In genomic region chr20:38334016-38334415, GRCh38 we compare ENCODE assay signal across 39 cellular contexts. TPM values are rescaled to one million over a fixed set of nuclear protein-coding genes. Genes with fewer than 3 reads are reported as not detected.
"Had no signal": no experiment of that assay in that cellular context is flagged by ENCODE, and none has a peak within 500 bp of the region (broad histone marks: within the 10 kb centered on the region; RNA-seq: fewer than 3 reads in every experiment).

No MANE protein-coding gene starts in this region.

- H3K36me3 Mint-ChIP-seq: activated CD8-positive, alpha-beta memory T cell treated with anti-CD3 and anti-CD28 coated beads, Interleukin-2, amount 10 ng/mL, durations not matched to agents 7 days and 5 days; activated naive CD4-positive, alpha-beta T cell treated with anti-CD3 and anti-CD28 coated beads, Interleukin-2, amount 10 ng/mL, durations not matched to agents 7 days and 5 days; activated naive CD8-positive, alpha-beta T cell treated with anti-CD3 and anti-CD28 coated beads, Interleukin-2, amount 10 ng/mL, durations not matched to agents 7 days and 5 days; brain had no signal

- H3K27ac ChIP-seq: ascending aorta, cardiac muscle cell, WERI-Rb-1 had no signal

- H3K9me3 ChIP-seq: ascending aorta had no signal

- H3K27me3 ChIP-seq: ascending aorta, cardiac muscle cell had no signal

- H3K4me1 ChIP-seq: ascending aorta had no signal

- H3K36me3 ChIP-seq: ascending aorta, cardiac muscle cell, WERI-Rb-1 had no signal

- H3K27me3 Mint-ChIP-seq: brain had no signal

- H3K4me3 ChIP-seq: ascending aorta, cardiac muscle cell had no signal

- H3K9me3 Mint-ChIP-seq: activated naive CD4-positive, alpha-beta T cell treated with anti-CD3 and anti-CD28 coated beads, Interleukin-2, amount 50 U/mL, for 24 hours had no signal

- H3K27ac Mint-ChIP-seq: activated CD4-positive, alpha-beta memory T cell treated with anti-CD3 and anti-CD28 coated beads, Interleukin-2, amount 10 ng/mL, durations not matched to agents 7 days and 5 days; activated CD4-positive, alpha-beta T cell treated with anti-CD3 and anti-CD28 coated beads for 36 hours; activated CD4-positive, alpha-beta T cell treated with anti-CD3 and anti-CD28 coated beads, Interleukin-2, amount 10 ng/mL, durations not matched to agents 7 days and 5 days; activated CD8-positive, alpha-beta memory T cell treated with anti-CD3 and anti-CD28 coated beads, Interleukin-2, amount 10 ng/mL, durations not matched to agents 7 days and 5 days; activated CD8-positive, alpha-beta T cell treated with anti-CD3 and anti-CD28 coated beads, Interleukin-2, amount 10 ng/mL, durations not matched to agents 7 days and 5 days; activated naive CD4-positive, alpha-beta T cell treated with anti-CD3 and anti-CD28 coated beads, Interleukin-2, amount 10 ng/mL, durations not matched to agents 7 days and 5 days; activated naive CD4-positive, alpha-beta T cell treated with anti-CD3 and anti-CD28 coated beads, Interleukin-2, amount 50 U/mL, for 24 hours; activated naive CD8-positive, alpha-beta T cell; activated naive CD8-positive, alpha-beta T cell treated with anti-CD3 and anti-CD28 coated beads, Interleukin-2, amount 10 ng/mL, durations not matched to agents 7 days and 5 days; activated naive CD8-positive, alpha-beta T cell treated with anti-CD3 and anti-CD28 coated beads, Interleukin-2, amount 50 U/mL, for 24 hours; activated T-cell treated with anti-CD3 and anti-CD28 coated beads, Interleukin-2, amount 50 U/mL, for 24 hours; activated T-helper 2 cell treated with anti-CD3 and anti-CD28 coated beads, Interferon-gamma antibody, Interleukin-2, Interleukin-4, amounts not matched to agents 10 μg/mL and 5 μg/mL and 100 μg/mL, durations not matched to agents 14 hours and 24 hours and 36 hours; brain; T-helper 1 cell treated with Interleukin-12 subunit alpha and Interleukin-12 subunit beta and Interleukin-4 antibody, amounts not matched to agents 30 μg/mL and 1 μg/mL, for 36 hours; T-helper 2 cell treated with Interferon-gamma antibody and Interleukin-4, amounts not matched to agents 5 μg/mL and 100 μg/mL, for 36 hours; WTC11 had no signal

- H3K4me1 Mint-ChIP-seq: activated CD4-positive, alpha-beta memory T cell treated with anti-CD3 and anti-CD28 coated beads, Interleukin-2, amount 10 ng/mL, durations not matched to agents 7 days and 5 days; activated CD4-positive, alpha-beta T cell treated with anti-CD3 and anti-CD28 coated beads for 36 hours; activated CD4-positive, alpha-beta T cell treated with anti-CD3 and anti-CD28 coated beads, Interleukin-2, amount 10 ng/mL, durations not matched to agents 7 days and 5 days; activated CD8-positive, alpha-beta memory T cell treated with anti-CD3 and anti-CD28 coated beads, Interleukin-2, amount 10 ng/mL, durations not matched to agents 7 days and 5 days; activated naive CD4-positive, alpha-beta T cell treated with anti-CD3 and anti-CD28 coated beads, Interleukin-2, amount 10 ng/mL, durations not matched to agents 7 days and 5 days; activated naive CD4-positive, alpha-beta T cell treated with anti-CD3 and anti-CD28 coated beads, Interleukin-2, amount 50 U/mL, for 24 hours; activated naive CD8-positive, alpha-beta T cell treated with anti-CD3 and anti-CD28 coated beads, Interleukin-2, amount 10 ng/mL, durations not matched to agents 7 days and 5 days; activated naive CD8-positive, alpha-beta T cell treated with anti-CD3 and anti-CD28 coated beads, Interleukin-2, amount 50 U/mL, for 24 hours; central memory CD8-positive, alpha-beta T cell had no signal

- H3K4me3 Mint-ChIP-seq: activated CD4-positive, alpha-beta memory T cell treated with anti-CD3 and anti-CD28 coated beads, Interleukin-2, amount 10 ng/mL, durations not matched to agents 7 days and 5 days; activated CD4-positive, alpha-beta T cell treated with anti-CD3 and anti-CD28 coated beads for 36 hours; activated CD4-positive, alpha-beta T cell treated with anti-CD3 and anti-CD28 coated beads, Interleukin-2, amount 10 ng/mL, durations not matched to agents 7 days and 5 days; activated CD8-positive, alpha-beta memory T cell treated with anti-CD3 and anti-CD28 coated beads, Interleukin-2, amount 10 ng/mL, durations not matched to agents 7 days and 5 days; activated CD8-positive, alpha-beta T cell treated with anti-CD3 and anti-CD28 coated beads, Interleukin-2, amount 10 ng/mL, durations not matched to agents 7 days and 5 days; activated naive CD4-positive, alpha-beta T cell treated with anti-CD3 and anti-CD28 coated beads, Interleukin-2, amount 10 ng/mL, durations not matched to agents 7 days and 5 days; activated naive CD4-positive, alpha-beta T cell treated with anti-CD3 and anti-CD28 coated beads, Interleukin-2, amount 50 U/mL, for 24 hours; activated naive CD8-positive, alpha-beta T cell; activated naive CD8-positive, alpha-beta T cell treated with anti-CD3 and anti-CD28 coated beads, Interleukin-2, amount 10 ng/mL, durations not matched to agents 7 days and 5 days; activated naive CD8-positive, alpha-beta T cell treated with anti-CD3 and anti-CD28 coated beads, Interleukin-2, amount 50 U/mL, for 24 hours; activated T-cell treated with anti-CD3 and anti-CD28 coated beads, Interleukin-2, amount 50 U/mL, for 24 hours; brain; central memory CD8-positive, alpha-beta T cell; T-helper 1 cell treated with Interleukin-12 subunit alpha and Interleukin-12 subunit beta and Interleukin-4 antibody, amounts not matched to agents 30 μg/mL and 1 μg/mL, for 36 hours; T-helper 2 cell treated with Interferon-gamma antibody and Interleukin-4, amounts not matched to agents 5 μg/mL and 100 μg/mL, for 36 hours; WTC11 had no signal

- DNase-seq: activated CD4-positive, alpha-beta memory T cell treated with anti-CD3 and anti-CD28 coated beads, Interleukin-2, amount 10 ng/mL, durations not matched to agents 7 days and 5 days; activated CD4-positive, alpha-beta T cell treated with anti-CD3 and anti-CD28 coated beads for 1 hour; activated CD4-positive, alpha-beta T cell treated with anti-CD3 and anti-CD28 coated beads for 36 hours; activated CD4-positive, alpha-beta T cell treated with anti-CD3 and anti-CD28 coated beads for 48 hours; activated CD4-positive, alpha-beta T cell treated with anti-CD3 and anti-CD28 coated beads, Interleukin-2, amount 10 ng/mL, durations not matched to agents 7 days and 5 days; activated CD4-positive, alpha-beta T cell treated with anti-CD3 and anti-CD28 coated beads, Interleukin-2, amount 50 U/mL, for 48 hours; activated CD4-positive, CD25-positive, alpha-beta regulatory T cell; activated CD8-positive, alpha-beta memory T cell treated with anti-CD3 and anti-CD28 coated beads for 24 hours; activated CD8-positive, alpha-beta memory T cell treated with anti-CD3 and anti-CD28 coated beads, Interleukin-2, amount 10 ng/mL, durations not matched to agents 7 days and 5 days; activated CD8-positive, alpha-beta memory T cell treated with anti-CD3 and anti-CD28 coated beads, Interleukin-2, amount 50 U/mL, for 48 hours; activated CD8-positive, alpha-beta T cell treated with anti-CD3 and anti-CD28 coated beads, Interleukin-2, amount 10 ng/mL, durations not matched to agents 7 days and 5 days; activated effector memory CD4-positive, alpha-beta T cell treated with Interleukin-2 at 50 U/mL for 16 hours; activated gamma-delta T cell; activated naive CD4-positive, alpha-beta T cell treated with anti-CD3 and anti-CD28 coated beads, Interleukin-2, amount 10 ng/mL, durations not matched to agents 7 days and 5 days; activated naive CD4-positive, alpha-beta T cell treated with Interleukin-2 at 50 U/mL for 16 hours; activated naive CD8-positive, alpha-beta T cell treated with anti-CD3 and anti-CD28 coated beads, Interleukin-2, amount 10 ng/mL, durations not matched to agents 7 days and 5 days; activated naive CD8-positive, alpha-beta T cell treated with anti-CD3 and anti-CD28 coated beads, Interleukin-2, amount 50 U/mL, for 24 hours; activated T-cell treated with anti-CD3 and anti-CD28 coated beads, Interleukin-2, amount 50 U/mL, for 24 hours; activated T-cell treated with anti-CD3 and anti-CD28 coated beads, Interleukin-2, amount 50 U/mL, for 48 hours; amygdala; anterior cingulate cortex; caudate nucleus; cerebellar nuclear complex; T-helper 1 cell; T-helper 2 cell; T-helper 9 cell; WERI-Rb-1 had no signal

RNA-seq across cellular contexts. Expression of gene LBP, which starts 12.3 kb away (rescaled TPM):
- total RNA-seq: activated CD4-positive, alpha-beta memory T cell treated with anti-CD3 and anti-CD28 coated beads, Interleukin-2, amount 10 ng/mL, durations not matched to agents 7 days and 5 days; activated CD4-positive, alpha-beta T cell treated with anti-CD3 and anti-CD28 coated beads for 36 hours; activated CD4-positive, alpha-beta T cell treated with anti-CD3 and anti-CD28 coated beads, Interleukin-2, amount 10 ng/mL, durations not matched to agents 7 days and 5 days; activated CD8-positive, alpha-beta memory T cell treated with anti-CD3 and anti-CD28 coated beads, Interleukin-2, amount 10 ng/mL, durations not matched to agents 7 days and 5 days; activated CD8-positive, alpha-beta T cell treated with anti-CD3 and anti-CD28 coated beads, Interleukin-2, amount 10 ng/mL, durations not matched to agents 7 days and 5 days; activated naive CD8-positive, alpha-beta T cell treated with anti-CD3 and anti-CD28 coated beads, Interleukin-2, amount 10 ng/mL, durations not matched to agents 7 days and 5 days; activated T-helper 2 cell treated with anti-CD3 and anti-CD28 coated beads, Interferon-gamma antibody, Interleukin-2, Interleukin-4, amounts not matched to agents 10 μg/mL and 5 μg/mL and 100 μg/mL, durations not matched to agents 14 hours and 24 hours and 36 hours; bronchial epithelial cell; cardiac muscle cell; chondrocyte had no signal
- polyA plus RNA-seq: cardiac muscle cell had no signal

RNA-seq across cellular contexts. Expression of gene BPI, which starts 30.1 kb away (rescaled TPM):
- total RNA-seq: activated CD4-positive, alpha-beta memory T cell treated with anti-CD3 and anti-CD28 coated beads, Interleukin-2, amount 10 ng/mL, durations not matched to agents 7 days and 5 days; activated CD4-positive, alpha-beta T cell treated with anti-CD3 and anti-CD28 coated beads for 36 hours; activated CD4-positive, alpha-beta T cell treated with anti-CD3 and anti-CD28 coated beads, Interleukin-2, amount 10 ng/mL, durations not matched to agents 7 days and 5 days; activated CD8-positive, alpha-beta memory T cell treated with anti-CD3 and anti-CD28 coated beads, Interleukin-2, amount 10 ng/mL, durations not matched to agents 7 days and 5 days; activated CD8-positive, alpha-beta T cell treated with anti-CD3 and anti-CD28 coated beads, Interleukin-2, amount 10 ng/mL, durations not matched to agents 7 days and 5 days; activated naive CD8-positive, alpha-beta T cell treated with anti-CD3 and anti-CD28 coated beads, Interleukin-2, amount 10 ng/mL, durations not matched to agents 7 days and 5 days; activated T-helper 2 cell treated with anti-CD3 and anti-CD28 coated beads, Interferon-gamma antibody, Interleukin-2, Interleukin-4, amounts not matched to agents 10 μg/mL and 5 μg/mL and 100 μg/mL, durations not matched to agents 14 hours and 24 hours and 36 hours; ascending aorta; bronchial epithelial cell; cardiac muscle cell; WTC11 had no signal
- polyA plus RNA-seq: cardiac muscle cell had no signal
